15 cellular contexts compared by ENCODE assay signal in the genomic region with DNA sequence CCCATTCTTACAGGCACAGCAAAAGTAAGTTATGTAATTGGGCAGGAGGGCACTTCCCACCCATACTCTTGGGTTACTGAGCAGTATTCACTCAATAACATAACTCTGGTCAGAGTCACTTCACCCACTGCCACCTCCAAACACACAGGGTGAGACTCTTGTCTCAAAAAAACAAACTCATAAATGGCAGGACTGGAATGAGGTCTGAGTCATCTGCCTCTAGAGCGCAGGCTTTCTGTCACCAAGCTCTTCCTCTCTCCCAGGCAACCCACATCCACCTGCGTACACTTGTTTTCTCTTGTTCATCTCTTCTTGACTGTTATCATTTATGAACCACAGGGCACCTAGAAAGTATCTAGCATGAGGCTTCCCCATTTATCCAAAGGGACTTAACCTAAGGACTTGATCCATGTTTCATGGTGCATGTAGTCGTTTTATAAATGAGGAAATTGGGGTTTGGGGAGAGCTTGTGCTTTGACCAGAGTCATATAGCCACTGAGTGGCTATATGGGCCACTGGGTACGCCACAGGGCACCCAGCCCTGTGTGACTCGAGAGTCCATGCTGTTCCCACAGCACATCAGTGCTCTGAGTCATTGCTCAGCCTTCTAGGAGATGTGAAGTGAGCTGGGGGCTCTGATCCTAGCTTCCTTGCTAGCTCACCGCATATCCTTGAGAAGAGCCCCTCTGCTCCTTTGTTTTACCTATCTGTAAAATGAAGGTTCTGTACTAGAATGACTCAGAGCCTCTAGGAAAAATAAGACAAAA. TPM values are rescaled to one million over a fixed set of nuclear protein-coding genes. Genes with fewer than 3 reads are reported as not detected.
DNase-seq lines count a peak whose midpoint lies in the region; ATAC-seq and TF ChIP-seq lines count a peak whose summit lies in the region.
"Had no signal": no experiment of that assay in that cellular context is flagged by ENCODE, and none has a peak within 500 bp of the region (broad histone marks: within the 10 kb centered on the region; RNA-seq: fewer than 3 reads in every experiment).

No MANE protein-coding gene starts in this region.

- no peak overlapping the region for H3K4me3 Mint-ChIP-seq in central memory CD8-positive, alpha-beta T cell
- no peak overlapping the region for H3K4me3 Mint-ChIP-seq in natural killer cell treated with Interleukin-12 subunit alpha and Interleukin-12 subunit beta and Interleukin-15 and Interleukin-18, amount 100 ng/mL, for 72 hours

- no peaks in the 10 kb centered on the region for H3K9me3 Mint-ChIP-seq in central memory CD8-positive, alpha-beta T cell
- H3K9me3 Mint-ChIP-seq in natural killer cell treated with Interleukin-12 subunit alpha and Interleukin-12 subunit beta and Interleukin-15 and Interleukin-18, amount 100 ng/mL, for 72 hours: no peaks in the 10 kb centered on the region

- H3K4me1 Mint-ChIP-seq in central memory CD8-positive, alpha-beta T cell: peaks cover 47% of the 10 kb centered on the region
- peaks cover 45 to 46% of the 10 kb centered on the region in 2 donors for H3K4me1 Mint-ChIP-seq in natural killer cell treated with Interleukin-12 subunit alpha and Interleukin-12 subunit beta and Interleukin-15 and Interleukin-18, amount 100 ng/mL, for 72 hours (ENCODE audit: low read depth in 2 of 2)

- H3K4me3 ChIP-seq in NB4 (ENCODE audit: low read depth, low read length): no peak overlapping the region
- H3K4me3 ChIP-seq: ascending aorta had no signal

- TF ChIP-seq CTCF in NB4 (IDR thresholded peaks at IDR 0.05; ENCODE audit: low read depth, low read length): no peak

- no peak for TF ChIP-seq POLR2A in NB4 (IDR thresholded peaks at IDR 0.05; ENCODE audit: extremely low read depth, insufficient read length)

- H3K36me3 Mint-ChIP-seq in central memory CD8-positive, alpha-beta T cell (ENCODE audit: insufficient read depth): peaks cover 54% of the 10 kb centered on the region
- peaks cover 25% of the 10 kb centered on the region for H3K36me3 Mint-ChIP-seq in natural killer cell treated with Interleukin-12 subunit alpha and Interleukin-12 subunit beta and Interleukin-15 and Interleukin-18, amount 100 ng/mL, for 72 hours

- peak overlapping the region; percentile 23 for H3K27ac Mint-ChIP-seq in central memory CD8-positive, alpha-beta T cell (ENCODE audit: low read depth)
- peak overlapping the region; percentile 11 to 80 for H3K27ac Mint-ChIP-seq in natural killer cell treated with Interleukin-12 subunit alpha and Interleukin-12 subunit beta and Interleukin-15 and Interleukin-18, amount 100 ng/mL, for 72 hours

- ATAC-seq in central memory CD8-positive, alpha-beta T cell (replicated peaks; ENCODE audit: extremely low read depth, poor library complexity, severe bottlenecking): no peak
- ATAC-seq in natural killer cell treated with Interleukin-12 subunit alpha and Interleukin-12 subunit beta and Interleukin-15 and Interleukin-18, amount 100 ng/mL, for 72 hours: peak in 1 of 2 donors; percentile 43
- ATAC-seq in esophagus mucosa (no peak), HG03442 (IDR thresholded peaks at IDR 0.05; ENCODE audit: unreplicated experiment) (no peak)
- ATAC-seq: sciatic nerve, SK-N-SH treated with all-trans-retinoic acid at 6 μM for 48 hours had no signal

- DNase-seq in activated CD4-positive, alpha-beta T cell treated with anti-CD3 and anti-CD28 coated beads for 48 hours: peak; percentile 11
- DNase-seq in activated CD4-positive, alpha-beta T cell treated with anti-CD3 and anti-CD28 coated beads, Interleukin-2, amount 50 U/mL, for 4 hours: no peak
- DNase-seq in NB4 (ENCODE audit: low read depth): peak; percentile 48
- DNase-seq in central memory CD8-positive, alpha-beta T cell (ENCODE audit: low spot score in 2 of 2): no peak
- DNase-seq in natural killer cell treated with Interleukin-12 subunit alpha and Interleukin-12 subunit beta and Interleukin-15 and Interleukin-18, amount 100 ng/mL, for 72 hours (ENCODE audit: low spot score): no peak
- no peak for DNase-seq in germinal center (ENCODE audit: low spot score)
- DNase-seq: ACHN, DMS153, NCI-H2029 treated with DMSO at 0.1 percent for 48 hours had no signal

- no peaks in the 10 kb centered on the region for H3K27me3 Mint-ChIP-seq in central memory CD8-positive, alpha-beta T cell
- H3K27me3 Mint-ChIP-seq in natural killer cell treated with Interleukin-12 subunit alpha and Interleukin-12 subunit beta and Interleukin-15 and Interleukin-18, amount 100 ng/mL, for 72 hours: no peaks in the 10 kb centered on the region

RNA-seq across cellular contexts. Expression of gene C20orf173, which starts 22.4 kb away (rescaled TPM):
- total RNA-seq in natural killer cell treated with Interleukin-12 subunit alpha and Interleukin-12 subunit beta and Interleukin-15 and Interleukin-18, amount 100 ng/mL, for 72 hours: not detected
- total RNA-seq in esophagus mucosa: not detected
- total RNA-seq: ascending aorta, sciatic nerve, urinary bladder had no signal

RNA-seq across cellular contexts. Expression of gene ERGIC3, which starts 34.8 kb away (rescaled TPM):
- total RNA-seq in natural killer cell treated with Interleukin-12 subunit alpha and Interleukin-12 subunit beta and Interleukin-15 and Interleukin-18, amount 100 ng/mL, for 72 hours: 100 to 1,000 TPM; 129 to 164 TPM
- total RNA-seq in esophagus mucosa: 168 TPM

RNA-seq across cellular contexts. Expression of gene CEP250, which starts 51.7 kb away (rescaled TPM):
- 10 to 100 TPM; 67.5 to 90.0 TPM for total RNA-seq in natural killer cell treated with Interleukin-12 subunit alpha and Interleukin-12 subunit beta and Interleukin-15 and Interleukin-18, amount 100 ng/mL, for 72 hours
- 13.6 TPM for total RNA-seq in esophagus mucosa

Comparison
In these comparisons a context has a peak if more than half of its experiments do, and no peak if none do; other contexts are left out.
1. DNase-seq: peak in activated CD4-positive, alpha-beta T cell treated with anti-CD3 and anti-CD28 coated beads for 48 hours (single experiment) and NB4 (single experiment); none in activated CD4-positive, alpha-beta T cell treated with anti-CD3 and anti-CD28 coated beads, Interleukin-2, amount 50 U/mL, for 4 hours (0 of 2), central memory CD8-positive, alpha-beta T cell (0 of 2), natural killer cell treated with Interleukin-12 subunit alpha and Interleukin-12 subunit beta and Interleukin-15 and Interleukin-18, amount 100 ng/mL, for 72 hours (single experiment) and germinal center (single experiment).